In the genomic region with DNA sequence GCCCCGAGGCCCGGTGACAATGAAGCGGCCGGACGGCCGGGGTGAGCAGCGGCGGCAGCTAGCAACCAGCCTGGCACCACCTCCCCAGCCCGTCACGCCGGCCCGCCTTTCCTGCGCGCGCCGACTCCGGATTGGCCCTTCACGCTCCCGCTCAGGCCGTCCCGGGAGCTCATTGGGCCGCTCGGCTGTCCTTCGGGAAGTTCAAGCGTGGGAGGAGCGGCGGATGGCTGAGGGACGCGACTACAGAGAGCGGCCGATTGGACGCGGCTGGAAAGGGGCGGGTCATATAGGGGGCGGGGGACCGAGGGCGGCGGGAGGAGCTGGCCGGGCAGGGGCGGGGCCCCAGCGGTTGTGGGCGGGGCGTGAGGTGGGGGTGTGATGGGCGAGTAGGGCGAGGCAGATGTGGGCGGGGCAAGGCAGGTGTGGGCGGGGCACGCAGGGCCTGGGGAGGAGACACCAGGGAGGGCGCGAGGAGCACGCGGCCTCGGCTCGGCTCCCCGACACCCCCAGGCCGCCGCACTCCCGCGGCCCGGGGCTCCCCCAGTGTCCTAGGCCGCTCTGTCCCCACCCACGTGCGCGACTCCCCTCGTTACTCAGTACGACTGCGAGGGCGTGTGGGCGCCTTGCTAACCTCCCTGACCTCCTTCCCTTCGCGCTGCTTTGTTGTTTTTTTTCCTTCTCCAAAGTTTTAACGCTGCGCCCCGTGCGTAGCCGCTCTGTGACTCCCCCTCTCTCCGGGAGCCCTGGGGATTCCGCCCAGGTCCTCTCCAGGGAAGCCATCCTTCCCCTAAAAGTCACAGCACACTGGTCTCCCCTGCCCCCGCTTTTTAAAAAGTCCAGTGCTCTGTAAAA, we compare ENCODE assay signal across 8 cellular contexts. TPM values are rescaled to one million over a fixed set of nuclear protein-coding genes. Genes with fewer than 3 reads are reported as not detected.
DNase-seq lines count a peak whose midpoint lies in the region; ATAC-seq lines count a peak whose summit lies in the region.

A gene (minus strand): TSS at position 60 of the 852 bp plus-strand sequence. CDS start 2,909 bp downstream, outside the sequence.

- peaks cover 25% of the 10 kb centered on the region for H3K4me1 ChIP-seq in BLaER1

- H3K9me3 Mint-ChIP-seq in activated CD4-positive, alpha-beta T cell treated with anti-CD3 and anti-CD28 coated beads, Interleukin-2, amount 10 ng/mL, durations not matched to agents 24 days and 14 days, result no peaks in the 10 kb centered on the region

- intact Hi-C loops in activated CD4-positive, alpha-beta T cell treated with anti-CD3 and anti-CD28 coated beads, Interleukin-2, amount 10 ng/mL, durations not matched to agents 24 days and 14 days (cut with micrococcal nuclease), result loop anchor here (1.0 kb wide), 3 partner anchors 16 to 104 kb away; a partner anchor contains a TSS
- intact Hi-C loops in left colon (cut with DNase I, micrococcal nuclease), result no loop called here

- peaks cover 2% of the 10 kb centered on the region for H3K27me3 Mint-ChIP-seq in activated CD4-positive, alpha-beta T cell treated with anti-CD3 and anti-CD28 coated beads, Interleukin-2, amount 10 ng/mL, durations not matched to agents 24 days and 14 days

- peaks cover 6% of the 10 kb centered on the region for H3K36me3 Mint-ChIP-seq in activated CD4-positive, alpha-beta T cell treated with anti-CD3 and anti-CD28 coated beads, Interleukin-2, amount 10 ng/mL, durations not matched to agents 24 days and 14 days (ENCODE audit: low read depth)

- ATAC-seq in GM19351 (IDR thresholded peaks at IDR 0.05; ENCODE audit: unreplicated experiment), result peak; percentile 95
- ATAC-seq in HG03520 (IDR thresholded peaks at IDR 0.05; ENCODE audit: unreplicated experiment), result peak; percentile 93
- peak; percentile 93 for ATAC-seq in left colon

- peak within 1 kb of the TSS; percentile 100 for H3K4me2 ChIP-seq in BLaER1

- H3K9me3 ChIP-seq in BLaER1, result peaks cover 4% of the 10 kb centered on the region; the same call in 1 of the 2 replicates

- H3K4me1 Mint-ChIP-seq in activated CD4-positive, alpha-beta T cell treated with anti-CD3 and anti-CD28 coated beads, Interleukin-2, amount 10 ng/mL, durations not matched to agents 24 days and 14 days, result peaks cover 16% of the 10 kb centered on the region

- H3K4me3 ChIP-seq in BLaER1, result peak within 1 kb of the TSS; percentile 97

- H3K27me3 ChIP-seq in BLaER1, result no peaks in the 10 kb centered on the region

- peak within 1 kb of the TSS; percentile 85 for H3K4me3 Mint-ChIP-seq in activated CD4-positive, alpha-beta T cell treated with anti-CD3 and anti-CD28 coated beads, Interleukin-2, amount 10 ng/mL, durations not matched to agents 24 days and 14 days

- H3K36me3 ChIP-seq in BLaER1, result peaks cover 24% of the 10 kb centered on the region

- DNase-seq in NCI-H526 treated with DMSO at 0.1 percent for 48 hours (lab: John Stamatoyannopoulos, UW), result peak; percentile 94
- peak; percentile 100 for DNase-seq in activated CD4-positive, alpha-beta T cell treated with anti-CD3 and anti-CD28 coated beads, Interleukin-2, amount 10 ng/mL, durations not matched to agents 24 days and 14 days
- DNase-seq in cortex of kidney (lab: John Stamatoyannopoulos, UW), result peak; percentile 87
- peak; percentile 99 for DNase-seq in left colon
- peak; percentile 100 for DNase-seq in stimulated activated CD4-positive, alpha-beta T cell treated with anti-CD3 and anti-CD28 coated beads, Interleukin-1b, Interleukin-23, amount 100 ng/mL, for 4 hours (ENCODE audit: low read depth in 2 of 2)

- peak within 1 kb of the TSS; percentile 88 for H3K9ac ChIP-seq in BLaER1

- H3K27ac ChIP-seq in BLaER1, result peak within 1 kb of the TSS; percentile 79

- H4K20me1 ChIP-seq in BLaER1, result peaks cover 25% of the 10 kb centered on the region

- peak within 1 kb of the TSS; percentile 92 for H3K27ac Mint-ChIP-seq in activated CD4-positive, alpha-beta T cell treated with anti-CD3 and anti-CD28 coated beads, Interleukin-2, amount 10 ng/mL, durations not matched to agents 24 days and 14 days

RNA-seq across cellular contexts. Expression of the gene that starts here (rescaled TPM):
- total RNA-seq in activated CD4-positive, alpha-beta T cell treated with anti-CD3 and anti-CD28 coated beads, Interleukin-2, amount 10 ng/mL, durations not matched to agents 24 days and 14 days, result 15.6 and 18.0 TPM in 2 replicates
- 1 to 10 TPM; 4.7 to 9.5 TPM for total RNA-seq in left colon

Comparison
In these comparisons a context has a peak if more than half of its experiments do, and no peak if none do; other contexts are left out.
1. Peak in every context shown above with its lines: DNase-seq, ATAC-seq, H3K4me3 ChIP-seq and H3K27ac ChIP-seq.